Comparison of ENCODE assay signal across 8 cellular contexts in the genomic region with DNA sequence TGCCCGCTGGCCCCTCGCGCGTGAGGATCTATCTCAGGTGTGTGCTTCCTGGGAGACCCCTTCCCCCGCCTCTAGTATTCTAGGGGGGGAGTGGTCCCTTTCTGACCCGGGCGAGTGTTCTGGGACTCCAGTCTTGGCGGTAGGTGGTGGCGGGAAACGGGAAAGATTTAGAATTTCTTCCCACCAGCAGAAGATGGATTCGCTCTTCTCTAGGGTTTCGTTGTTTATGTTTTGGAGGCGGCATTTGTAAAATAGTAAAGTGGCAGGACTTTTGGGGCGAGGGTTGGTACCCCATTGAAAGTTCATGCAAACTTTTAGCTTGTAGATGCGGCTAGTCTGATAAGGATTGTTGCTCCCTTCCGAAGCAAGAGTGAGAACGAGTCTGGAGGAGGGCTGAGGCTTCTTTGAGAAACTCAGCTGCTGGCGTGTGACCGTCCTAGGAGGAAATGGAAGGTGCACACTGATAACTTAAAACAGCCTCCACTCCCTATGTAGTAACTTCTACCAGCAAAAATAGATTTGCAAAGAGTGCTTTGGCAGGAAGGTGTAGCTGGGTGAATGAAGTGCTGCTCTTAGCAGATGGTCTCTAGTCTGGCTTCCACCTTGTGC. TPM values are rescaled to one million over a fixed set of nuclear protein-coding genes. Genes with fewer than 3 reads are reported as not detected.
DNase-seq lines count a peak whose midpoint lies in the region; ATAC-seq and TF ChIP-seq lines count a peak whose summit lies in the region.

No MANE protein-coding gene starts in this region.

- H3K36me3 Mint-ChIP-seq in neural crest cell (ENCODE audit: low read depth): peaks cover 13% of the 10 kb centered on the region

- peak; percentile 47 for ATAC-seq in GM21737 (IDR thresholded peaks at IDR 0.05; ENCODE audit: unreplicated experiment)

- peak overlapping the region; percentile 76 for H3K4me3 ChIP-seq in fibroblast of pulmonary artery (replicated peaks; ENCODE audit: low read depth, low read length)

- H3K4me1 Mint-ChIP-seq in neural crest cell: peaks cover 32% of the 10 kb centered on the region

- peak overlapping the region; percentile 97 for H3K27ac Mint-ChIP-seq in neural crest cell (ENCODE audit: unreplicated experiment)

- TF ChIP-seq CTCF in GM13976 (IDR thresholded peaks at IDR 0.05; ENCODE audit: borderline replicate concordance, control extremely low read depth, extremely low read depth, insufficient read depth, missing control alignments) (no peak), fibroblast of pulmonary artery (IDR thresholded peaks at IDR 0.05; ENCODE audit: low read length, missing control alignments) (no peak), neural crest cell (conservative IDR thresholded peaks at IDR 0.05) (no peak)

- in situ Hi-C loops in GM13976 (cut with MboI; ENCODE audit: low sequenced_read_pairs, unreplicated experiment): no loop called here
- in situ Hi-C loops in KBM-7 (cut with MboI; ENCODE audit: low pct_unique_long_range_greater_than_20kb, low sequenced_read_pairs): no loop called here

- H3K9me3 Mint-ChIP-seq in neural crest cell: no peaks in the 10 kb centered on the region

- peak; percentile 49 for DNase-seq in GM13976 (ENCODE audit: low spot score)
- peak; percentile 72 for DNase-seq in KBM-7
- peak; percentile 59 for DNase-seq in activated CD8-positive, alpha-beta memory T cell treated with anti-CD3 and anti-CD28 coated beads, Interleukin-2, amount 50 U/mL, for 48 hours
- peak; percentile 25 for DNase-seq in fibroblast of pulmonary artery (ENCODE audit: low read depth)
- DNase-seq in neural crest cell (ENCODE audit: low read depth, low spot score): no peak
- DNase-seq in OCI-M2 (lab: John Stamatoyannopoulos, UW; ENCODE audit: unreplicated experiment): no peak
- DNase-seq in NCI-H226: no peak

- peak overlapping the region; percentile 93 for H3K4me3 Mint-ChIP-seq in neural crest cell

- H3K27me3 Mint-ChIP-seq in neural crest cell (ENCODE audit: low read depth): no peaks in the 10 kb centered on the region

RNA-seq across cellular contexts. Expression of gene GPD2, which starts 0.4 kb away (rescaled TPM):
- total RNA-seq in neural crest cell: 54.4 and 55.9 TPM in 2 replicates

Comparison
In these comparisons a context has a peak if more than half of its experiments do, and no peak if none do; other contexts are left out.
1. DNase-seq: peak in GM13976 (single experiment), KBM-7 (single experiment), activated CD8-positive, alpha-beta memory T cell treated with anti-CD3 and anti-CD28 coated beads, Interleukin-2, amount 50 U/mL, for 48 hours (single experiment) and fibroblast of pulmonary artery (single experiment); none in neural crest cell (single experiment), OCI-M2 (single experiment) and NCI-H226 (single experiment).